14 cellular contexts compared by ENCODE assay signal in genomic region chr18:21777814-21778213, GRCh38. TPM values are rescaled to one million over a fixed set of nuclear protein-coding genes. Genes with fewer than 3 reads are reported as not detected.
DNase-seq lines count a peak whose midpoint lies in the region; ATAC-seq, FAIRE-seq and TF ChIP-seq lines count a peak whose summit lies in the region.
"Had no signal": no experiment of that assay in that cellular context is flagged by ENCODE, and none has a peak within 500 bp of the region (broad histone marks: within the 10 kb centered on the region; RNA-seq: fewer than 3 reads in every experiment).

No MANE protein-coding gene starts in this region.

- ATAC-seq in right lobe of liver = peak in 3 of 4 donors; percentile 65 to 75 (median 69)
- no peak for ATAC-seq in HepG2
- ATAC-seq in HG02588 (IDR thresholded peaks at IDR 0.05; ENCODE audit: unreplicated experiment) = peak; percentile 51
- peak; percentile 53 for ATAC-seq in HG03571 (IDR thresholded peaks at IDR 0.05; ENCODE audit: unreplicated experiment)
- no peak for ATAC-seq in T-cell (replicated peaks in 1 of 4)

- H3K27ac ChIP-seq in right lobe of liver (no peak overlapping the region), HepG2 (ENCODE audit: extremely low read length, insufficient read depth, low read length) (no peak overlapping the region), tibial artery (peak overlapping the region; percentile 17 to 32)
- H3K27ac ChIP-seq: hepatocyte had no signal

- no peaks in the 10 kb centered on the region for H3K9me3 Mint-ChIP-seq in T-cell
- H3K9me3 Mint-ChIP-seq in CD14-positive monocyte = no peaks in the 10 kb centered on the region

- TF ChIP-seq CTCF in right lobe of liver (IDR thresholded peaks at IDR 0.05) = no peak
- TF ChIP-seq CTCF in HepG2 (CRISPR knock-in tag; IDR thresholded peaks at IDR 0.05) = no peak
- no peak for TF ChIP-seq CTCF in tibial artery (IDR thresholded peaks at IDR 0.05)
- TF ChIP-seq CTCF in CD14-positive monocyte (IDR thresholded peaks at IDR 0.05) = no peak

- no peak overlapping the region for H3K9ac ChIP-seq in HepG2 (ENCODE audit: insufficient read depth, low read depth, low read length)

- DNase-seq in right lobe of liver = no peak
- DNase-seq in HepG2 (ENCODE audit: low spot score) = no peak
- no peak for DNase-seq in tibial artery
- DNase-seq in T-cell = no peak
- no peak for DNase-seq in CD14-positive monocyte (ENCODE audit: low spot score)
- no peak for DNase-seq in EL
- DNase-seq: activated T-cell treated with anti-CD3 and anti-CD28 coated beads for 4 hours; Kasumi-1; mesenchymal stem cell; stimulated activated CD4-positive, alpha-beta T cell treated with anti-CD3 and anti-CD28 coated beads, Interleukin-4, amount 100 ng/mL, for 4 hours had no signal

- in situ Hi-C loops in HepG2 (cut with HindIII; ENCODE audit: extremely low pct_ligation_motif_present, low pct_unique_long_range_greater_than_20kb) = no loop called here

- H3K9me3 ChIP-seq in right lobe of liver = no peaks in the 10 kb centered on the region
- H3K9me3 ChIP-seq in HepG2 (ENCODE audit: low read length) = no peaks in the 10 kb centered on the region
- H3K9me3 ChIP-seq in tibial artery = no peaks in the 10 kb centered on the region

- POLR2A ChIA-PET in HepG2 (lab: Yijun Ruan, JAX) (no interaction called here), T-cell (lab: Charles Lee) (no interaction called here)

- H3K4me1 Mint-ChIP-seq in T-cell = peaks cover 5% of the 10 kb centered on the region in 3 donors
- H3K4me1 Mint-ChIP-seq in CD14-positive monocyte = no peaks in the 10 kb centered on the region

- no peak overlapping the region for H2AFZ ChIP-seq in HepG2 (ENCODE audit: low read length)
- H2AFZ ChIP-seq: hepatocyte had no signal

- no peak for FAIRE-seq in HepG2 (lab: Jason Lieb, UNC)
- FAIRE-seq: TTC549 had no signal

- peaks cover 0 to 11% (median 0%) of the 10 kb centered on the region in 4 donors for H3K4me1 ChIP-seq in right lobe of liver
- H3K4me1 ChIP-seq in HepG2 (ENCODE audit: insufficient read depth, low read length) = no peaks in the 10 kb centered on the region
- H3K4me1 ChIP-seq in tibial artery = peaks cover 0 to 20% (median 5%) of the 10 kb centered on the region in 4 donors

- H3K27me3 Mint-ChIP-seq in T-cell (no peaks in the 10 kb centered on the region), CD14-positive monocyte (ENCODE audit: low read depth in 3 of 3) (no peaks in the 10 kb centered on the region)

- intact Hi-C loops in right lobe of liver (cut with DNase I) = no loop called here
- intact Hi-C loops in HepG2 (cut with micrococcal nuclease; ENCODE audit: unreplicated experiment) = no loop called here
- intact Hi-C loops in tibial artery (cut with DNase I; ENCODE audit: low total_unique reads) = no loop called here
- intact Hi-C loops in CD14-positive monocyte (cut with micrococcal nuclease) = no loop called here

- H3K79me2 ChIP-seq in HepG2 (ENCODE audit: insufficient read depth, low read length) = no peaks in the 10 kb centered on the region
- H3K79me2 ChIP-seq: hepatocyte had no signal

- CTCF ChIA-PET in HepG2 (lab: Yijun Ruan, JAX; ENCODE audit: low intra/inter-chr PET ratio, low total read pairs) (no interaction called here), T-cell (lab: Charles Lee) (no interaction called here)

- no peak overlapping the region for H3K4me2 ChIP-seq in HepG2 (ENCODE audit: low read depth, low read length)
- H3K4me2 ChIP-seq: hepatocyte had no signal

- H3K27ac Mint-ChIP-seq in T-cell (no peak overlapping the region), CD14-positive monocyte (peak overlapping the region in 1 of 7 donors; percentile 29)

- no TSS peak for BruUV-seq in HepG2 (replicated peaks; lab: Mats Ljungman, UMichigan)

- H3K4me3 Mint-ChIP-seq in T-cell = no peak overlapping the region
- no peak overlapping the region for H3K4me3 Mint-ChIP-seq in CD14-positive monocyte

- TF ChIP-seq RAD21 in HepG2 (CRISPR knock-in tag; IDR thresholded peaks at IDR 0.05) = no peak

- H4K20me1 ChIP-seq in HepG2 (ENCODE audit: insufficient read depth, low read length) = no peaks in the 10 kb centered on the region

- H3K36me3 ChIP-seq in right lobe of liver = peaks cover 0 to 8% (median 2%) of the 10 kb centered on the region in 4 donors
- peaks cover 4 to 47% of the 10 kb centered on the region in 2 experiments for H3K36me3 ChIP-seq in HepG2 (replicated peaks in 1 of 2; ENCODE audit: control insufficient read depth in 1 of 2, insufficient read depth in 2 of 2, low read length in 2 of 2)
- peaks cover 22 to 44% (median 25%) of the 10 kb centered on the region in 3 donors for H3K36me3 ChIP-seq in tibial artery

- WGBS in right lobe of liver (ENCODE audit: insufficient coverage, low coverage, low lambda C conversion rate, missing lambda C conversion rate) = 60% methylated on average over 2 of the region's 2 CpGs
- WGBS in HepG2 (ENCODE audit: low lambda C conversion rate) = 88% methylated on average over 2 of the region's 2 CpGs

- TF ChIP-seq POLR2A in right lobe of liver (IDR thresholded peaks at IDR 0.05) = no peak
- TF ChIP-seq POLR2A in HepG2 (IDR thresholded peaks at IDR 0.05; ENCODE audit: insufficient read depth in 1 of 2, low read depth in 2 of 2, low read length in 2 of 2) = no peak

- H3K27me3 ChIP-seq in right lobe of liver (no peaks in the 10 kb centered on the region), HepG2 (ENCODE audit: control insufficient read depth in 1 of 2, insufficient read depth in 2 of 2, low read length in 2 of 2) (no peaks in the 10 kb centered on the region), tibial artery (no peaks in the 10 kb centered on the region)
- H3K27me3 ChIP-seq: hepatocyte had no signal

- no peak overlapping the region for H3K4me3 ChIP-seq in right lobe of liver
- H3K4me3 ChIP-seq in HepG2 (replicated peaks in 1 of 3; ENCODE audit: insufficient read depth in 1 of 3, low read depth in 2 of 3, low read length in 3 of 3) = no peak overlapping the region
- no peak overlapping the region for H3K4me3 ChIP-seq in tibial artery
- H3K4me3 ChIP-seq: hepatocyte had no signal

- TF ChIP-seq EP300 in HepG2 (IDR thresholded peaks at IDR 0.05; ENCODE audit: low read depth in 2 of 2, low read length in 2 of 2) = no peak
- TF ChIP-seq EP300 in HepG2 (CRISPR knock-in tag; IDR thresholded peaks at IDR 0.05; ENCODE audit: borderline replicate concordance) = no peak

- H3K36me3 Mint-ChIP-seq in T-cell (peaks cover 44% of the 10 kb centered on the region), CD14-positive monocyte (peaks cover 45 to 66% of the 10 kb centered on the region in 2 donors)

TF ChIP-seq in HepG2, 621 proteins besides CTCF, POLR2A, EP300 and RAD21:
- TF ChIP-seq ARNT2 (CRISPR knock-in tag; IDR thresholded peaks at IDR 0.05; ENCODE audit: low read depth) = no peak
- no peak for TF ChIP-seq ZXDC (CRISPR knock-in tag; IDR thresholded peaks at IDR 0.05)
- TF ChIP-seq PRMT3 (CRISPR knock-in tag; IDR thresholded peaks at IDR 0.05; ENCODE audit: borderline replicate concordance, low read depth) = no peak

RNA-seq across cellular contexts. Expression of gene MIB1, which starts 37.2 kb away (rescaled TPM):
- 10 to 100 TPM; 10.6 to 17.1 (median 14.6) TPM for total RNA-seq in right lobe of liver
- 47.0 and 60.6 TPM in 2 replicates for total RNA-seq in HepG2 (2016; rRNA removed; fragmentation: Illumina TruSeq; extraction: Trizol)
- total RNA-seq in HepG2 (2016; cell fraction: cytosol; rRNA removed; fragmentation: Illumina TruSeq; extraction: Trizol; ENCODE audit: low read depth) = 80.8 and 93.1 TPM in 2 replicates
- 46.0 and 57.6 TPM in 2 replicates for total RNA-seq in HepG2 (2016; cell fraction: insoluble cytoplasmic fraction; rRNA removed; fragmentation: Illumina TruSeq; extraction: Trizol)
- 44.7 and 51.6 TPM in 2 replicates for total RNA-seq in HepG2 (2016; cell fraction: membrane; rRNA removed; fragmentation: Illumina TruSeq; extraction: Trizol)
- total RNA-seq in HepG2 (2016; cell fraction: nucleus; rRNA removed; fragmentation: Illumina TruSeq; extraction: Trizol) = 36.7 and 42.3 TPM in 2 replicates
- 11.2 and 12.0 TPM in 2 replicates for polyA plus RNA-seq in HepG2 (2011; rRNA removed)
- polyA plus RNA-seq in HepG2 (2011; cell fraction: cytosol; rRNA removed) = 5.4 and 8.8 TPM in 2 replicates
- 9.9 and 12.0 TPM in 2 replicates for polyA plus RNA-seq in HepG2 (2011; cell fraction: nucleus; rRNA removed)
- 20.7 and 21.4 TPM in 2 replicates for polyA plus RNA-seq in HepG2 (2012)
- polyA plus RNA-seq in HepG2 (2016; cell fraction: cytosol; fragmentation: Illumina TruSeq; extraction: Trizol; ENCODE audit: low read depth) = 0.28 and 0.44 TPM in 2 replicates
- 19.5 and 21.8 TPM in 2 replicates for polyA plus RNA-seq in HepG2 (2016; cell fraction: insoluble cytoplasmic fraction; fragmentation: Illumina TruSeq; extraction: Trizol; ENCODE audit: low read depth)
- 1.3 and 1.8 TPM in 2 replicates for polyA plus RNA-seq in HepG2 (2016; cell fraction: membrane; fragmentation: Illumina TruSeq; extraction: Trizol; ENCODE audit: low read depth)
- 24.5 and 25.6 TPM in 2 replicates for polyA plus RNA-seq in HepG2 (2016; cell fraction: nucleus; fragmentation: Illumina TruSeq; extraction: Trizol; ENCODE audit: insufficient read depth, low read depth)
- polyA minus RNA-seq in HepG2 (2011; rRNA and poly(A)+ RNA removed; ENCODE audit: low replicate concordance) = 35.2 and 42.4 TPM in 2 replicates
- 48.0 and 55.6 TPM in 2 replicates for polyA minus RNA-seq in HepG2 (2011; cell fraction: cytosol; rRNA and poly(A)+ RNA removed)
- polyA minus RNA-seq in HepG2 (2011; cell fraction: nucleus; rRNA and poly(A)+ RNA removed) = 44.7 and 56.6 TPM in 2 replicates
- total RNA-seq in T-cell = 10 to 100 TPM; 23.5 to 46.1 (median 34.3) TPM
- 1 to 10 TPM; 7.8 to 8.5 TPM for polyA plus RNA-seq in CD14-positive monocyte

Comparison
In these comparisons a context has a peak if more than half of its experiments do, and no peak if none do; other contexts are left out.
1. ATAC-seq: peak in right lobe of liver (3 of 4), HG02588 (single experiment) and HG03571 (single experiment); none in HepG2 (single experiment) and T-cell (0 of 4).
2. H3K27ac ChIP-seq: peak in tibial artery (2 of 2); none in right lobe of liver (0 of 3) and HepG2 (single experiment).